ENCODE assay signal across 9 cellular contexts in genomic region chr3:126728680-126729079, GRCh38.
"Had no signal": no experiment of that assay in that cellular context is flagged by ENCODE, and none has a peak within 500 bp of the region (broad histone marks: within the 10 kb centered on the region; RNA-seq: fewer than 3 reads in every experiment).

No MANE protein-coding gene starts in this region.

- H3K4me3 Mint-ChIP-seq: HFFc6, IgD-negative memory B cell had no signal

- H3K9ac ChIP-seq: GM23248 had no signal

- H3K4me3 ChIP-seq: GM23248, HAP-1 had no signal

- DNase-seq: GM23248, GOT3, H7, HFFc6, KG1 had no signal

- H3K27ac Mint-ChIP-seq: HFFc6, IgD-negative memory B cell had no signal

- H3K27me3 Mint-ChIP-seq: IgD-negative memory B cell had no signal

- H3K4me1 ChIP-seq: HAP-1 had no signal

- H3K27ac ChIP-seq: GM23248, HL-60 had no signal

- H2AFZ ChIP-seq: GM23248 had no signal

- ATAC-seq: HCT116 had no signal
